In genomic region chr3:172147113-172147818, GRCh38 we compare ENCODE assay signal across 24 cellular contexts.
DNase-seq lines count a peak whose midpoint lies in the region; ATAC-seq, FAIRE-seq and TF ChIP-seq lines count a peak whose summit lies in the region.
"Had no signal": no experiment of that assay in that cellular context is flagged by ENCODE, and none has a peak within 500 bp of the region (broad histone marks: within the 10 kb centered on the region; RNA-seq: fewer than 3 reads in every experiment).

No MANE protein-coding gene starts in this region.

- peak overlapping the region; percentile 22 to 59 for H3K18ac ChIP-seq in mesenchymal stem cell (ENCODE audit: low read depth in 1 of 2, low read length in 2 of 2)

- no peak overlapping the region for H3K4me2 ChIP-seq in astrocyte (ENCODE audit: low read length)
- no peak overlapping the region for H3K4me2 ChIP-seq in mesenchymal stem cell (ENCODE audit: low read length, poor library complexity, severe bottlenecking)

- H3K27ac ChIP-seq in HEK293 (ENCODE audit: extremely low read depth, low read depth, low read length) (no peak overlapping the region), astrocyte (ENCODE audit: low read depth, low read length) (no peak overlapping the region), mesenchymal stem cell (ENCODE audit: low read length, poor library complexity, severe bottlenecking) (no peak overlapping the region), gastroesophageal sphincter (no peak overlapping the region)
- H3K27ac ChIP-seq: ovary, suprapubic skin had no signal

- H3K9ac ChIP-seq in astrocyte (ENCODE audit: low read length): no peak overlapping the region
- no peak overlapping the region for H3K9ac ChIP-seq in mesenchymal stem cell (ENCODE audit: low read length)

- H2BK15ac ChIP-seq in mesenchymal stem cell (ENCODE audit: low read depth, poor library complexity, severe bottlenecking): no peak overlapping the region

- peaks cover 9% of the 10 kb centered on the region for H4K20me1 ChIP-seq in astrocyte (ENCODE audit: insufficient read depth, low read length)

- H3K4me1 ChIP-seq in HEK293 (ENCODE audit: control insufficient read depth, insufficient read depth, low read length) (no peaks in the 10 kb centered on the region; the same call in 1 of the 2 replicates), astrocyte (ENCODE audit: insufficient read depth, low read length) (peaks cover 34% of the 10 kb centered on the region), mesenchymal stem cell (ENCODE audit: control insufficient read depth, insufficient read depth, low read depth, low read length) (peaks cover 4% of the 10 kb centered on the region), gastroesophageal sphincter (peaks cover 6 to 33% (median 11%) of the 10 kb centered on the region in 3 donors)

- H2BK12ac ChIP-seq in mesenchymal stem cell (ENCODE audit: low read length in 2 of 2): no peak overlapping the region

- H2BK120ac ChIP-seq in mesenchymal stem cell (ENCODE audit: low read depth, low read length): no peak overlapping the region

- H3K79me1 ChIP-seq in mesenchymal stem cell (replicated peaks; ENCODE audit: low read length, poor library complexity, severe bottlenecking): peaks cover 5% of the 10 kb centered on the region

- DNase-seq in astrocyte (ENCODE audit: low read depth) (no peak), mesenchymal stem cell (no peak), anterior cingulate cortex (lab: John Stamatoyannopoulos, UW) (no peak), OCI-M1 (lab: John Stamatoyannopoulos, UW) (no peak)
- DNase-seq: activated B cell treated with CpG ODN at 0.5 μM for 24 hours; activated CD4-positive, alpha-beta T cell treated with anti-CD3 and anti-CD28 coated beads, Interleukin-2, amount 50 U/mL, for 1 hour; activated CD8-positive, alpha-beta memory T cell treated with anti-CD3 and anti-CD28 coated beads, Interleukin-2, amount 10 ng/mL, durations not matched to agents 7 days and 5 days; activated naive CD4-positive, alpha-beta T cell treated with anti-CD3 and anti-CD28 coated beads for 36 hours; activated T-cell treated with anti-CD3 and anti-CD28 coated beads, Interleukin-2, amount 50 U/mL, for 72 hours; amniotic stem cell; left ventricle myocardium superior; NCI-H146; ovary; PC-3; SIG-M5; spleen; T1000 had no signal

- H3K23ac ChIP-seq in mesenchymal stem cell (ENCODE audit: low read length in 2 of 2): no peak overlapping the region

- no peaks in the 10 kb centered on the region for H3K27me3 ChIP-seq in astrocyte (ENCODE audit: insufficient read depth, low read length)
- H3K27me3 ChIP-seq in mesenchymal stem cell (ENCODE audit: control insufficient read depth in 1 of 2, insufficient read depth in 1 of 2, low read length in 2 of 2): no peaks in the 10 kb centered on the region
- no peaks in the 10 kb centered on the region for H3K27me3 ChIP-seq in gastroesophageal sphincter
- H3K27me3 ChIP-seq: ovary, spleen, suprapubic skin had no signal

- H3K27me3 Mint-ChIP-seq in astrocyte (ENCODE audit: low read depth, unreplicated experiment): no peaks in the 10 kb centered on the region
- peaks cover 4% of the 10 kb centered on the region for H3K27me3 Mint-ChIP-seq in stimulated activated memory B cell treated with anti-CD40 and anti-IgM and Interleukin-4, amounts not matched to agents 10 μg/mL and 1 μg/mL and 100 μg/mL, for 72 hours
- H3K27me3 Mint-ChIP-seq: activated B cell treated with CpG ODN at 0.5 μM for 24 hours; activated CD8-positive, alpha-beta memory T cell treated with anti-CD3 and anti-CD28 coated beads, Interleukin-2, amount 10 ng/mL, durations not matched to agents 7 days and 5 days had no signal

- POLR2A ChIA-PET in HEK293 (lab: Yijun Ruan, JAX): no interaction called here

- H3K4me1 Mint-ChIP-seq in astrocyte (ENCODE audit: low read depth, unreplicated experiment): peaks cover 76% of the 10 kb centered on the region
- peaks cover 59% of the 10 kb centered on the region for H3K4me1 Mint-ChIP-seq in stimulated activated memory B cell treated with anti-CD40 and anti-IgM and Interleukin-4, amounts not matched to agents 10 μg/mL and 1 μg/mL and 100 μg/mL, for 72 hours

- no peak overlapping the region for H3K14ac ChIP-seq in mesenchymal stem cell (ENCODE audit: low read length in 2 of 2)

- H3K27ac Mint-ChIP-seq in astrocyte (ENCODE audit: unreplicated experiment): peak overlapping the region; percentile 81
- H3K27ac Mint-ChIP-seq in stimulated activated memory B cell treated with anti-CD40 and anti-IgM and Interleukin-4, amounts not matched to agents 10 μg/mL and 1 μg/mL and 100 μg/mL, for 72 hours: peak overlapping the region; percentile 20
- H3K27ac Mint-ChIP-seq: activated B cell treated with CpG ODN at 0.5 μM for 24 hours; activated CD8-positive, alpha-beta memory T cell treated with anti-CD3 and anti-CD28 coated beads, Interleukin-2, amount 10 ng/mL, durations not matched to agents 7 days and 5 days; activated naive CD4-positive, alpha-beta T cell treated with anti-CD3 and anti-CD28 coated beads for 36 hours; activated T-cell treated with anti-CD3 and anti-CD28 coated beads, Interleukin-2, amount 50 U/mL, for 72 hours had no signal

- 96% methylated on average over 6 of the region's 8 CpGs for WGBS in mesenchymal stem cell
- WGBS in gastroesophageal sphincter (ENCODE audit: low coverage in 1 of 2), 2 donors: 95 to 98% methylated on average over 5 to 7 of the region's 8 CpGs

- H2AFZ ChIP-seq in astrocyte (ENCODE audit: low read depth, low read length) (no peak overlapping the region), mesenchymal stem cell (ENCODE audit: low read depth, low read length) (no peak overlapping the region)

- H2AK5ac ChIP-seq in mesenchymal stem cell (ENCODE audit: low read length, severe bottlenecking): no peak overlapping the region

- no peak for TF ChIP-seq POLR2A in gastroesophageal sphincter (IDR thresholded peaks at IDR 0.05)

- CTCF ChIA-PET in HEK293 (lab: Yijun Ruan, JAX): no interaction called here

- H3K4me3 Mint-ChIP-seq in astrocyte (ENCODE audit: unreplicated experiment): peak overlapping the region; percentile 23
- no peak overlapping the region for H3K4me3 Mint-ChIP-seq in stimulated activated memory B cell treated with anti-CD40 and anti-IgM and Interleukin-4, amounts not matched to agents 10 μg/mL and 1 μg/mL and 100 μg/mL, for 72 hours
- H3K4me3 Mint-ChIP-seq: activated B cell treated with CpG ODN at 0.5 μM for 24 hours; activated CD8-positive, alpha-beta memory T cell treated with anti-CD3 and anti-CD28 coated beads, Interleukin-2, amount 10 ng/mL, durations not matched to agents 7 days and 5 days; activated naive CD4-positive, alpha-beta T cell treated with anti-CD3 and anti-CD28 coated beads for 36 hours; activated T-cell treated with anti-CD3 and anti-CD28 coated beads, Interleukin-2, amount 50 U/mL, for 72 hours had no signal

- H3K9me3 Mint-ChIP-seq in astrocyte (ENCODE audit: unreplicated experiment): peaks cover 1% of the 10 kb centered on the region
- no peaks in the 10 kb centered on the region for H3K9me3 Mint-ChIP-seq in stimulated activated memory B cell treated with anti-CD40 and anti-IgM and Interleukin-4, amounts not matched to agents 10 μg/mL and 1 μg/mL and 100 μg/mL, for 72 hours
- H3K9me3 Mint-ChIP-seq: activated B cell treated with CpG ODN at 0.5 μM for 24 hours; activated naive CD4-positive, alpha-beta T cell treated with anti-CD3 and anti-CD28 coated beads for 36 hours; activated T-cell treated with anti-CD3 and anti-CD28 coated beads, Interleukin-2, amount 50 U/mL, for 72 hours had no signal

- FAIRE-seq in astrocyte (lab: Jason Lieb, UNC): no peak
- FAIRE-seq: D721Med, islet of Langerhans, urothelium cell line had no signal

- no peak overlapping the region for H4K91ac ChIP-seq in mesenchymal stem cell (ENCODE audit: low read length)

- no peak for ATAC-seq in stimulated activated memory B cell treated with anti-CD40 and anti-IgM and Interleukin-4, amounts not matched to agents 10 μg/mL and 1 μg/mL and 100 μg/mL, for 72 hours
- ATAC-seq in gastroesophageal sphincter: no peak
- ATAC-seq: activated CD8-positive, alpha-beta memory T cell treated with anti-CD3 and anti-CD28 coated beads, Interleukin-2, amount 10 ng/mL, durations not matched to agents 7 days and 5 days; activated T-cell treated with anti-CD3 and anti-CD28 coated beads, Interleukin-2, amount 50 U/mL, for 72 hours; PC-3 had no signal

- no peaks in the 10 kb centered on the region for H3K9me3 ChIP-seq in HEK293 (ENCODE audit: control insufficient read depth, insufficient read depth, low read depth, low read length)
- H3K9me3 ChIP-seq in astrocyte (ENCODE audit: insufficient read depth, low read depth, low read length): no peaks in the 10 kb centered on the region
- no peaks in the 10 kb centered on the region for H3K9me3 ChIP-seq in mesenchymal stem cell (ENCODE audit: control insufficient read depth, low read length)
- H3K9me3 ChIP-seq in gastroesophageal sphincter: no peaks in the 10 kb centered on the region
- H3K9me3 ChIP-seq: ovary, spleen, suprapubic skin had no signal

- H2BK5ac ChIP-seq in mesenchymal stem cell (ENCODE audit: low read depth, low read length, poor library complexity, severe bottlenecking): no peak overlapping the region

- TF ChIP-seq CTCF in HEK293 (tag by site-specific recombination; IDR thresholded peaks at IDR 0.05) (no peak), astrocyte (IDR thresholded peaks at IDR 0.05; ENCODE audit: insufficient read depth, low read depth, low read length) (no peak), gastroesophageal sphincter (IDR thresholded peaks at IDR 0.05) (no peak)

- H3K36me3 ChIP-seq in HEK293 (ENCODE audit: control insufficient read depth in 2 of 2, insufficient read depth in 1 of 2, low read length in 2 of 2): no peaks in the 10 kb centered on the region
- H3K36me3 ChIP-seq in astrocyte (ENCODE audit: insufficient read depth, low read length): peaks cover 8% of the 10 kb centered on the region
- H3K36me3 ChIP-seq in mesenchymal stem cell (ENCODE audit: control insufficient read depth in 1 of 2, insufficient read depth in 2 of 2, low read depth in 1 of 2, low read length in 2 of 2): peaks cover 13 to 22% of the 10 kb centered on the region in 2 experiments
- H3K36me3 ChIP-seq in gastroesophageal sphincter: no peaks in the 10 kb centered on the region
- H3K36me3 ChIP-seq: ovary, spleen, suprapubic skin had no signal

- H3K4me3 ChIP-seq in HEK293 (ENCODE audit: low read depth, low read length) (no peak overlapping the region), astrocyte (ENCODE audit: insufficient read depth, low read depth, low read length) (no peak overlapping the region), mesenchymal stem cell (ENCODE audit: insufficient read depth in 1 of 2, low read depth in 1 of 2, low read length in 2 of 2) (no peak overlapping the region), gastroesophageal sphincter (no peak overlapping the region)
- H3K4me3 ChIP-seq: ovary, spleen, suprapubic skin had no signal

- no peak overlapping the region for H3K4ac ChIP-seq in mesenchymal stem cell (ENCODE audit: low read depth in 1 of 2, low read length in 2 of 2)

- H4K8ac ChIP-seq in mesenchymal stem cell (ENCODE audit: low read length): no peak overlapping the region

- H3K79me2 ChIP-seq in astrocyte (ENCODE audit: insufficient read depth, low read length): peaks cover 90% of the 10 kb centered on the region

- peaks cover 25% of the 10 kb centered on the region for H3K36me3 Mint-ChIP-seq in astrocyte (ENCODE audit: low read depth, unreplicated experiment)
- H3K36me3 Mint-ChIP-seq in stimulated activated memory B cell treated with anti-CD40 and anti-IgM and Interleukin-4, amounts not matched to agents 10 μg/mL and 1 μg/mL and 100 μg/mL, for 72 hours: no peaks in the 10 kb centered on the region

- TF ChIP-seq EP300 in gastroesophageal sphincter (IDR thresholded peaks at IDR 0.05): no peak
